18 cellular contexts compared by ENCODE assay signal in genomic region chr19:39384839-39385568, GRCh38. TPM values are rescaled to one million over a fixed set of nuclear protein-coding genes. Genes with fewer than 3 reads are reported as not detected.
DNase-seq lines count a peak whose midpoint lies in the region; ATAC-seq, FAIRE-seq and TF ChIP-seq lines count a peak whose summit lies in the region.
"Had no signal": no experiment of that assay in that cellular context is flagged by ENCODE, and none has a peak within 500 bp of the region (broad histone marks: within the 10 kb centered on the region; RNA-seq: fewer than 3 reads in every experiment).

No MANE protein-coding gene starts in this region.

- H3K4me3 ChIP-seq in BLaER1: no peak overlapping the region
- no peak overlapping the region for H3K4me3 ChIP-seq in lower lobe of right lung
- H3K4me3 ChIP-seq: gastroesophageal sphincter had no signal

- 0 out of 2 replicates have a peak overlapping the region, but pooled peaks have one; percentile 29 for H3K9ac ChIP-seq in BLaER1
- H3K9ac ChIP-seq: parathyroid adenoma had no signal

- H3K27ac ChIP-seq in BLaER1 (no peak overlapping the region), lower lobe of right lung (no peak overlapping the region)
- H3K27ac ChIP-seq: parathyroid adenoma had no signal

- no peak for FAIRE-seq in GM12892 (lab: Jason Lieb, UNC)
- FAIRE-seq: endothelial cell of umbilical vein, small intestine had no signal

- H3K9me3 ChIP-seq in BLaER1 (no peaks in the 10 kb centered on the region), lower lobe of right lung (no peaks in the 10 kb centered on the region)
- H3K9me3 ChIP-seq: gastroesophageal sphincter had no signal

- no peaks in the 10 kb centered on the region for H3K9me3 Mint-ChIP-seq in activated T-helper 2 cell treated with anti-CD3 and anti-CD28 coated beads, Interferon-gamma antibody, Interleukin-2, Interleukin-4, amounts not matched to agents 10 μg/mL and 5 μg/mL and 100 μg/mL, durations not matched to agents 14 hours and 24 hours and 36 hours
- H3K9me3 Mint-ChIP-seq: activated CD4-positive, alpha-beta T cell treated with anti-CD3 and anti-CD28 coated beads, Interleukin-2, amount 10 ng/mL, durations not matched to agents 24 days and 14 days had no signal

- peaks cover 6% of the 10 kb centered on the region for H3K4me1 Mint-ChIP-seq in activated T-helper 2 cell treated with anti-CD3 and anti-CD28 coated beads, Interferon-gamma antibody, Interleukin-2, Interleukin-4, amounts not matched to agents 10 μg/mL and 5 μg/mL and 100 μg/mL, durations not matched to agents 14 hours and 24 hours and 36 hours (ENCODE audit: low read depth)

- peaks cover 66% of the 10 kb centered on the region for H3K36me3 Mint-ChIP-seq in activated T-helper 2 cell treated with anti-CD3 and anti-CD28 coated beads, Interferon-gamma antibody, Interleukin-2, Interleukin-4, amounts not matched to agents 10 μg/mL and 5 μg/mL and 100 μg/mL, durations not matched to agents 14 hours and 24 hours and 36 hours (ENCODE audit: low read depth)

- no peak overlapping the region for H3K4me2 ChIP-seq in BLaER1

- TF ChIP-seq POLR2A in GM12892 (IDR thresholded peaks at IDR 0.05; ENCODE audit: low read depth, low read length): peak; percentile 41; the same call in 1 of the 2 replicates

- H3K27me3 ChIP-seq in BLaER1 (no peaks in the 10 kb centered on the region), lower lobe of right lung (ENCODE audit: low read depth) (no peaks in the 10 kb centered on the region)
- H3K27me3 ChIP-seq: gastroesophageal sphincter had no signal

- intact Hi-C loops in activated T-helper 2 cell treated with anti-CD3 and anti-CD28 coated beads, Interferon-gamma antibody, Interleukin-2, Interleukin-4, amounts not matched to agents 10 μg/mL and 5 μg/mL and 100 μg/mL, durations not matched to agents 14 hours and 24 hours and 36 hours (cut with micrococcal nuclease): no loop called here
- intact Hi-C loops in lower lobe of right lung (cut with DNase I): no loop called here

- ATAC-seq in lower lobe of right lung (peak; percentile 8 to 29), GM19324 (IDR thresholded peaks at IDR 0.05; ENCODE audit: low FRiP score, unreplicated experiment) (no peak), GM21825 (IDR thresholded peaks at IDR 0.05; ENCODE audit: unreplicated experiment) (no peak), HG03460 (IDR thresholded peaks at IDR 0.05; ENCODE audit: unreplicated experiment) (no peak)
- ATAC-seq: gastroesophageal sphincter had no signal

- no peaks in the 10 kb centered on the region for H3K27me3 Mint-ChIP-seq in activated T-helper 2 cell treated with anti-CD3 and anti-CD28 coated beads, Interferon-gamma antibody, Interleukin-2, Interleukin-4, amounts not matched to agents 10 μg/mL and 5 μg/mL and 100 μg/mL, durations not matched to agents 14 hours and 24 hours and 36 hours (ENCODE audit: low read depth)
- H3K27me3 Mint-ChIP-seq: activated CD4-positive, alpha-beta T cell treated with anti-CD3 and anti-CD28 coated beads, Interleukin-2, amount 10 ng/mL, durations not matched to agents 24 days and 14 days had no signal

- peaks cover 8% of the 10 kb centered on the region for H3K4me1 ChIP-seq in BLaER1
- H3K4me1 ChIP-seq in lower lobe of right lung: peaks cover 10% of the 10 kb centered on the region

- peak overlapping the region; percentile 33 for H3K27ac Mint-ChIP-seq in activated T-helper 2 cell treated with anti-CD3 and anti-CD28 coated beads, Interferon-gamma antibody, Interleukin-2, Interleukin-4, amounts not matched to agents 10 μg/mL and 5 μg/mL and 100 μg/mL, durations not matched to agents 14 hours and 24 hours and 36 hours
- H3K27ac Mint-ChIP-seq: activated CD4-positive, alpha-beta T cell treated with anti-CD3 and anti-CD28 coated beads, Interleukin-2, amount 10 ng/mL, durations not matched to agents 24 days and 14 days had no signal

- peaks cover 26% of the 10 kb centered on the region; the same call in 1 of the 2 replicates for H4K20me1 ChIP-seq in BLaER1

- TF ChIP-seq CTCF in lower lobe of right lung (IDR thresholded peaks at IDR 0.05): no peak

- DNase-seq in GM12892 (ENCODE audit: insufficient read length) (no peak), lower lobe of right lung (no peak), cerebellar nuclear complex (lab: John Stamatoyannopoulos, UW) (no peak)
- no peak for DNase-seq in activated T-helper 2 cell treated with anti-CD3 and anti-CD28 coated beads, Interferon-gamma antibody, Interleukin-2, Interleukin-4, amounts not matched to agents 10 μg/mL and 5 μg/mL and 100 μg/mL, durations not matched to agents 14 hours and 24 hours and 36 hours (ENCODE audit: low spot score)
- DNase-seq: activated CD4-positive, alpha-beta T cell treated with anti-CD3 and anti-CD28 coated beads, Interleukin-2, amount 10 ng/mL, durations not matched to agents 24 days and 14 days; caudate nucleus; midbrain; NCI-H2171 treated with DMSO at 0.1 percent for 48 hours; SHP77 treated with DMSO at 0.1 percent for 48 hours; small intestine; T-helper 9 cell had no signal

- H3K36me3 ChIP-seq in BLaER1 (peaks cover 99% of the 10 kb centered on the region), lower lobe of right lung (peaks cover 98% of the 10 kb centered on the region)

- H3K4me3 Mint-ChIP-seq in activated T-helper 2 cell treated with anti-CD3 and anti-CD28 coated beads, Interferon-gamma antibody, Interleukin-2, Interleukin-4, amounts not matched to agents 10 μg/mL and 5 μg/mL and 100 μg/mL, durations not matched to agents 14 hours and 24 hours and 36 hours (ENCODE audit: low read depth): no peak overlapping the region
- H3K4me3 Mint-ChIP-seq: activated CD4-positive, alpha-beta T cell treated with anti-CD3 and anti-CD28 coated beads, Interleukin-2, amount 10 ng/mL, durations not matched to agents 24 days and 14 days had no signal

RNA-seq across cellular contexts. Expression of gene PAF1, which starts 5.9 kb away (rescaled TPM):
- polyA plus RNA-seq in GM12892 (2012; ENCODE audit: missing spikeins): 24.4 TPM
- 49.5 and 51.1 TPM in 2 replicates for total RNA-seq in activated T-helper 2 cell treated with anti-CD3 and anti-CD28 coated beads, Interferon-gamma antibody, Interleukin-2, Interleukin-4, amounts not matched to agents 10 μg/mL and 5 μg/mL and 100 μg/mL, durations not matched to agents 14 hours and 24 hours and 36 hours
- total RNA-seq in lower lobe of right lung: 33.7 TPM

RNA-seq across cellular contexts. Expression of gene MED29, which starts 6.2 kb away (rescaled TPM):
- polyA plus RNA-seq in GM12892 (2012; ENCODE audit: missing spikeins): 9.6 TPM
- total RNA-seq in activated T-helper 2 cell treated with anti-CD3 and anti-CD28 coated beads, Interferon-gamma antibody, Interleukin-2, Interleukin-4, amounts not matched to agents 10 μg/mL and 5 μg/mL and 100 μg/mL, durations not matched to agents 14 hours and 24 hours and 36 hours: 32.3 and 34.7 TPM in 2 replicates
- 33.1 TPM for total RNA-seq in lower lobe of right lung

RNA-seq across cellular contexts. Expression of gene ZFP36, which starts 21.6 kb away (rescaled TPM):
- 29.0 TPM for polyA plus RNA-seq in GM12892 (2012; ENCODE audit: missing spikeins)
- 45.4 and 46.9 TPM in 2 replicates for total RNA-seq in activated T-helper 2 cell treated with anti-CD3 and anti-CD28 coated beads, Interferon-gamma antibody, Interleukin-2, Interleukin-4, amounts not matched to agents 10 μg/mL and 5 μg/mL and 100 μg/mL, durations not matched to agents 14 hours and 24 hours and 36 hours
- 208 TPM for total RNA-seq in lower lobe of right lung

RNA-seq across cellular contexts. Expression of gene PLEKHG2, which starts 27.5 kb away (rescaled TPM):
- 14.7 TPM for polyA plus RNA-seq in GM12892 (2012; ENCODE audit: missing spikeins)
- 49.8 and 50.7 TPM in 2 replicates for total RNA-seq in activated T-helper 2 cell treated with anti-CD3 and anti-CD28 coated beads, Interferon-gamma antibody, Interleukin-2, Interleukin-4, amounts not matched to agents 10 μg/mL and 5 μg/mL and 100 μg/mL, durations not matched to agents 14 hours and 24 hours and 36 hours
- 24.7 TPM for total RNA-seq in lower lobe of right lung

RNA-seq across cellular contexts. Expression of gene SAMD4B, which starts 42.8 kb away (rescaled TPM):
- polyA plus RNA-seq in GM12892 (2012; ENCODE audit: missing spikeins): 31.1 TPM
- 64.0 TPM in 2 replicates for total RNA-seq in activated T-helper 2 cell treated with anti-CD3 and anti-CD28 coated beads, Interferon-gamma antibody, Interleukin-2, Interleukin-4, amounts not matched to agents 10 μg/mL and 5 μg/mL and 100 μg/mL, durations not matched to agents 14 hours and 24 hours and 36 hours
- 74.4 TPM for total RNA-seq in lower lobe of right lung

Comparison
In these comparisons a context has a peak if more than half of its experiments do, and no peak if none do; other contexts are left out.
1. ATAC-seq: peak in lower lobe of right lung (2 of 2); none in GM19324 (single experiment), GM21825 (single experiment) and HG03460 (single experiment).